ENCODE assay signal across 1 cellular context in genomic region chr1:230155021-230155420, GRCh38.
TF ChIP-seq lines count a peak whose summit lies in the region.

No MANE protein-coding gene starts in this region.

TF ChIP-seq in GM23338, 12 proteins besides CTCF, POLR2A, EP300 and RAD21 (continued from another document):
- TF ChIP-seq REST (IDR thresholded peaks at IDR 0.05; ENCODE audit: unreplicated experiment) = no peak
- no peak for TF ChIP-seq JUNB (IDR thresholded peaks at IDR 0.05; ENCODE audit: unreplicated experiment)
- no peak for TF ChIP-seq POLR2AphosphoS5 (IDR thresholded peaks at IDR 0.05; ENCODE audit: low read depth)
- TF ChIP-seq EZH2phosphoT487 (IDR thresholded peaks at IDR 0.05; ENCODE audit: unreplicated experiment) = no peak
- no peak for TF ChIP-seq EZH2 (IDR thresholded peaks at IDR 0.05; ENCODE audit: low read depth, unreplicated experiment)
- TF ChIP-seq CREB1 (CRISPR knock-in tag; IDR thresholded peaks at IDR 0.05; ENCODE audit: low read depth) = no peak
- no peak for TF ChIP-seq NANOG (IDR thresholded peaks at IDR 0.05; ENCODE audit: borderline replicate concordance)
- TF ChIP-seq ZNF331 (CRISPR knock-in tag; IDR thresholded peaks at IDR 0.05; ENCODE audit: low read depth) = no peak
- no peak for TF ChIP-seq STAT1 (IDR thresholded peaks at IDR 0.05; ENCODE audit: unreplicated experiment)
